Comparison of ENCODE assay signal across 10 cellular contexts in the genomic region with DNA sequence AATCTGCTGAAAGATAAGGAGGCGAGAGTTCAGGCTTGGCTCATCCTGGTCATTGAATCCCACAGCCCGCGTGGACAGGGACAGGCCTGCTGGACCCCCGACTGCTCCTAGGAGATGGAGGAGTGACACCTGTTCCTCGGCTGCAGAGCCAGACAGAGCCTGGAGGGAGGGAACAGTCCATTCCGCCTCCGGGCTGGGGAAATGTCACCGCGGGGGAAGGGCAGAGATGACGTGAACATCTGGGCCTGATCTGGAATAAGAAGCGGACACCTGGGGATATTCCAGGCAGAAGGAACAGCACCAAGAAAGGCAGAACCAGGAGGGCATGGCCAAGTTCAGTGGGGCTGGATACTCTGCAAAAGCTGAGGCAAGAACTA. TPM values are rescaled to one million over a fixed set of nuclear protein-coding genes. Genes with fewer than 3 reads are reported as not detected.
DNase-seq lines count a peak whose midpoint lies in the region; ATAC-seq and TF ChIP-seq lines count a peak whose summit lies in the region.
"Had no signal": no experiment of that assay in that cellular context is flagged by ENCODE, and none has a peak within 500 bp of the region (broad histone marks: within the 10 kb centered on the region; RNA-seq: fewer than 3 reads in every experiment).

No MANE protein-coding gene starts in this region.

- H3K4me3 Mint-ChIP-seq in activated T-helper 2 cell treated with anti-CD3 and anti-CD28 coated beads, Interferon-gamma antibody, Interleukin-2, Interleukin-4, amounts not matched to agents 10 μg/mL and 5 μg/mL and 100 μg/mL, durations not matched to agents 14 hours and 24 hours and 36 hours (ENCODE audit: low read depth), result peak overlapping the region; percentile 81

- no peak for ATAC-seq in lower lobe of right lung

- H3K4me2 ChIP-seq in GM23248 (ENCODE audit: unreplicated experiment), result peak overlapping the region; percentile 89

- H3K9me3 ChIP-seq in GM23248 (ENCODE audit: low read depth) (no peaks in the 10 kb centered on the region), lower lobe of right lung (no peaks in the 10 kb centered on the region)

- H3K79me2 ChIP-seq in GM23248 (ENCODE audit: insufficient read depth), result peaks cover 24% of the 10 kb centered on the region

- in situ Hi-C loops in GM23248 (cut with MboI), result no loop called here

- H3K4me1 Mint-ChIP-seq in activated T-helper 2 cell treated with anti-CD3 and anti-CD28 coated beads, Interferon-gamma antibody, Interleukin-2, Interleukin-4, amounts not matched to agents 10 μg/mL and 5 μg/mL and 100 μg/mL, durations not matched to agents 14 hours and 24 hours and 36 hours (ENCODE audit: low read depth), result peaks cover 31% of the 10 kb centered on the region

- DNase-seq in GM23248, result no peak
- no peak for DNase-seq in activated T-helper 2 cell treated with anti-CD3 and anti-CD28 coated beads, Interferon-gamma antibody, Interleukin-2, Interleukin-4, amounts not matched to agents 10 μg/mL and 5 μg/mL and 100 μg/mL, durations not matched to agents 14 hours and 24 hours and 36 hours (ENCODE audit: low spot score)
- no peak for DNase-seq in lower lobe of right lung
- DNase-seq in stimulated activated CD4-positive, alpha-beta T cell treated with anti-CD3 and anti-CD28 coated beads, Interleukin-4, amount 100 ng/mL, for 4 hours, result no peak
- DNase-seq in NCI-H748 treated with DMSO at 0.1 percent for 48 hours (lab: John Stamatoyannopoulos, UW), result no peak
- DNase-seq in cerebellar nuclear complex (lab: John Stamatoyannopoulos, UW), result no peak
- no peak for DNase-seq in superior temporal gyrus (ENCODE audit: extremely low spot score)
- DNase-seq: KG1; stimulated activated CD4-positive, alpha-beta T cell treated with anti-CD3 and anti-CD28 coated beads, Interleukin-12 subunit alpha, Interleukin-12 subunit beta, amount 100 ng/mL, for 4 hours had no signal

- H3K9me3 Mint-ChIP-seq in activated T-helper 2 cell treated with anti-CD3 and anti-CD28 coated beads, Interferon-gamma antibody, Interleukin-2, Interleukin-4, amounts not matched to agents 10 μg/mL and 5 μg/mL and 100 μg/mL, durations not matched to agents 14 hours and 24 hours and 36 hours, result no peaks in the 10 kb centered on the region

- H3F3A ChIP-seq in GM23248 (ENCODE audit: insufficient read depth), result peaks cover 5% of the 10 kb centered on the region; the same call in 1 of the 2 replicates

- H2AFZ ChIP-seq in GM23248, result no peak overlapping the region

- peak overlapping the region; percentile 98 for H3K27ac ChIP-seq in 22Rv1
- H3K27ac ChIP-seq in GM23248, result no peak overlapping the region
- H3K27ac ChIP-seq in lower lobe of right lung, result no peak overlapping the region

- TF ChIP-seq CTCF in 22Rv1 (IDR thresholded peaks at IDR 0.05) (no peak), lower lobe of right lung (IDR thresholded peaks at IDR 0.05) (no peak)

- H4K20me1 ChIP-seq in GM23248 (ENCODE audit: insufficient read depth), result no peaks in the 10 kb centered on the region

- peak overlapping the region; percentile 81 for H3K27ac Mint-ChIP-seq in activated T-helper 2 cell treated with anti-CD3 and anti-CD28 coated beads, Interferon-gamma antibody, Interleukin-2, Interleukin-4, amounts not matched to agents 10 μg/mL and 5 μg/mL and 100 μg/mL, durations not matched to agents 14 hours and 24 hours and 36 hours

- H3K4me1 ChIP-seq in GM23248 (ENCODE audit: insufficient read depth), result no peaks in the 10 kb centered on the region
- peaks cover 38% of the 10 kb centered on the region for H3K4me1 ChIP-seq in lower lobe of right lung

- WGBS in GM23248 (ENCODE audit: low coverage in 1 of 2, low lambda C conversion rate in 2 of 2, missing lambda C conversion rate in 2 of 2), 2 experiments, result 77 to 80% methylated on average over 11 of the region's 11 CpGs

- H3K4me3 ChIP-seq in GM23248, result peak overlapping the region; percentile 80; the same call in 1 of the 2 replicates
- H3K4me3 ChIP-seq in lower lobe of right lung, result peak overlapping the region; percentile 84

- H3K36me3 ChIP-seq in GM23248 (ENCODE audit: low read depth) (no peaks in the 10 kb centered on the region), lower lobe of right lung (peaks cover 26% of the 10 kb centered on the region)

- H3K27me3 ChIP-seq in GM23248 (replicated peaks; ENCODE audit: insufficient read depth) (no peaks in the 10 kb centered on the region), lower lobe of right lung (ENCODE audit: low read depth) (no peaks in the 10 kb centered on the region)

- H3K27me3 Mint-ChIP-seq in activated T-helper 2 cell treated with anti-CD3 and anti-CD28 coated beads, Interferon-gamma antibody, Interleukin-2, Interleukin-4, amounts not matched to agents 10 μg/mL and 5 μg/mL and 100 μg/mL, durations not matched to agents 14 hours and 24 hours and 36 hours (ENCODE audit: low read depth), result no peaks in the 10 kb centered on the region

- H3K9me2 ChIP-seq in GM23248 (ENCODE audit: insufficient read depth), result no peaks in the 10 kb centered on the region

- H3K36me3 Mint-ChIP-seq in activated T-helper 2 cell treated with anti-CD3 and anti-CD28 coated beads, Interferon-gamma antibody, Interleukin-2, Interleukin-4, amounts not matched to agents 10 μg/mL and 5 μg/mL and 100 μg/mL, durations not matched to agents 14 hours and 24 hours and 36 hours (ENCODE audit: low read depth), result peaks cover 41% of the 10 kb centered on the region

- H3K9ac ChIP-seq in GM23248, result no peak overlapping the region

- intact Hi-C loops in activated T-helper 2 cell treated with anti-CD3 and anti-CD28 coated beads, Interferon-gamma antibody, Interleukin-2, Interleukin-4, amounts not matched to agents 10 μg/mL and 5 μg/mL and 100 μg/mL, durations not matched to agents 14 hours and 24 hours and 36 hours (cut with micrococcal nuclease), result no loop called here
- intact Hi-C loops in lower lobe of right lung (cut with DNase I), result no loop called here

RNA-seq across cellular contexts. Expression of a gene that starts 1.5 kb away (rescaled TPM):
- 7.7 and 15.7 TPM in 2 replicates for total RNA-seq in GM23248 (2014; rRNA removed; shearing (Covaris generic))
- 5.4 and 6.7 TPM in 2 replicates for polyA plus RNA-seq in GM23248 (2016; fragmentation: Nextera tagmentation; extraction: Ambion mirVana)
- total RNA-seq in activated T-helper 2 cell treated with anti-CD3 and anti-CD28 coated beads, Interferon-gamma antibody, Interleukin-2, Interleukin-4, amounts not matched to agents 10 μg/mL and 5 μg/mL and 100 μg/mL, durations not matched to agents 14 hours and 24 hours and 36 hours, result 11.8 and 11.9 TPM in 2 replicates
- total RNA-seq in lower lobe of right lung, result 9.3 TPM

RNA-seq across cellular contexts. Expression of a gene that starts 6.8 kb away (rescaled TPM):
- total RNA-seq in GM23248 (2014; rRNA removed; shearing (Covaris generic)), result 35.3 and 38.4 TPM in 2 replicates
- 5.0 and 5.7 TPM in 2 replicates for polyA plus RNA-seq in GM23248 (2016; fragmentation: Nextera tagmentation; extraction: Ambion mirVana)
- 16.9 and 17.1 TPM in 2 replicates for total RNA-seq in activated T-helper 2 cell treated with anti-CD3 and anti-CD28 coated beads, Interferon-gamma antibody, Interleukin-2, Interleukin-4, amounts not matched to agents 10 μg/mL and 5 μg/mL and 100 μg/mL, durations not matched to agents 14 hours and 24 hours and 36 hours
- total RNA-seq in lower lobe of right lung, result 24.9 TPM

RNA-seq across cellular contexts. Expression of a gene that starts 25.0 kb away (rescaled TPM):
- total RNA-seq in GM23248 (2014; rRNA removed; shearing (Covaris generic)), result 3.0 and 8.8 TPM in 2 replicates
- polyA plus RNA-seq in GM23248 (2016; fragmentation: Nextera tagmentation; extraction: Ambion mirVana), result 3.0 TPM in 2 replicates
- 14.5 and 14.6 TPM in 2 replicates for total RNA-seq in activated T-helper 2 cell treated with anti-CD3 and anti-CD28 coated beads, Interferon-gamma antibody, Interleukin-2, Interleukin-4, amounts not matched to agents 10 μg/mL and 5 μg/mL and 100 μg/mL, durations not matched to agents 14 hours and 24 hours and 36 hours
- total RNA-seq in lower lobe of right lung, result 8.4 TPM

RNA-seq across cellular contexts. Expression of a gene that starts 38.4 kb away (rescaled TPM):
- total RNA-seq in GM23248 (2014; rRNA removed; shearing (Covaris generic)), result 10.4 and 33.0 TPM in 2 replicates
- 13.6 and 14.7 TPM in 2 replicates for polyA plus RNA-seq in GM23248 (2016; fragmentation: Nextera tagmentation; extraction: Ambion mirVana)
- total RNA-seq in activated T-helper 2 cell treated with anti-CD3 and anti-CD28 coated beads, Interferon-gamma antibody, Interleukin-2, Interleukin-4, amounts not matched to agents 10 μg/mL and 5 μg/mL and 100 μg/mL, durations not matched to agents 14 hours and 24 hours and 36 hours, result 8.7 and 9.2 TPM in 2 replicates
- 13.5 TPM for total RNA-seq in lower lobe of right lung

RNA-seq across cellular contexts. Expression of a gene that starts 52.4 kb away (rescaled TPM):
- 9.0 TPM in 2 replicates for total RNA-seq in GM23248 (2014; rRNA removed; shearing (Covaris generic))
- 5.4 and 6.9 TPM in 2 replicates for polyA plus RNA-seq in GM23248 (2016; fragmentation: Nextera tagmentation; extraction: Ambion mirVana)
- total RNA-seq in activated T-helper 2 cell treated with anti-CD3 and anti-CD28 coated beads, Interferon-gamma antibody, Interleukin-2, Interleukin-4, amounts not matched to agents 10 μg/mL and 5 μg/mL and 100 μg/mL, durations not matched to agents 14 hours and 24 hours and 36 hours, result 18.9 and 22.2 TPM in 2 replicates
- 16.2 TPM for total RNA-seq in lower lobe of right lung
